In genomic region chr10:60267802-60268201, GRCh38 we compare ENCODE assay signal across 15 cellular contexts.
A peak's percentile ranks its signal among the peaks of the same experiment; 100 is the strongest.
DNase-seq lines count a peak whose midpoint lies in the region; ATAC-seq and TF ChIP-seq lines count a peak whose summit lies in the region.
"Had no signal": no experiment of that assay in that cellular context is flagged by ENCODE, and none has a peak within 500 bp of the region (broad histone marks: within the 10 kb centered on the region; RNA-seq: fewer than 3 reads in every experiment).

No MANE protein-coding gene starts in this region.

- no peaks in the 10 kb centered on the region for H3K79me2 ChIP-seq in OCI-LY7 (ENCODE audit: insufficient read depth, low read depth, low read length)

- no peak overlapping the region for H3K18ac ChIP-seq in neuronal stem cell (ENCODE audit: low read length)

- H2BK15ac ChIP-seq in neuronal stem cell (ENCODE audit: low read length), result no peak overlapping the region

- H3K9ac ChIP-seq in neuronal stem cell (ENCODE audit: low read depth, low read length, poor library complexity), result no peak overlapping the region
- H3K9ac ChIP-seq: KMS-11 had no signal

- H2AFZ ChIP-seq in OCI-LY7 (ENCODE audit: low read length) (peak overlapping the region; percentile 87), neuronal stem cell (ENCODE audit: low read length) (no peak overlapping the region)

- BruUV-seq in OCI-LY7 (replicated peaks; lab: Mats Ljungman, UMichigan), result no TSS peak

- no peak overlapping the region for H2BK5ac ChIP-seq in neuronal stem cell (ENCODE audit: low read length)

- H3K4ac ChIP-seq in neuronal stem cell (ENCODE audit: low read length), result no peak overlapping the region

- no peak for TF ChIP-seq POLR2A in heart left ventricle (IDR thresholded peaks at IDR 0.05)

- H4K8ac ChIP-seq in neuronal stem cell (ENCODE audit: low read depth, low read length), result no peak overlapping the region

- H3K9me2 ChIP-seq in OCI-LY7 (ENCODE audit: insufficient read depth, low read length), result no peaks in the 10 kb centered on the region

- no peak overlapping the region for H3K23ac ChIP-seq in neuronal stem cell (ENCODE audit: low read depth, low read length, poor library complexity)

- H2BK12ac ChIP-seq in neuronal stem cell (ENCODE audit: low read length), result no peak overlapping the region

- intact Hi-C loops in OCI-LY7 (cut with micrococcal nuclease; ENCODE audit: unreplicated experiment), result loop anchor here (2.0 kb wide), 1 partner anchor 29 kb away; no protein-coding TSS in a partner anchor
- intact Hi-C loops in heart left ventricle (cut with DNase I), result no loop called here

- ATAC-seq in heart left ventricle, result peak; percentile 81 to 97 (median 86)
- ATAC-seq in HG02642 (IDR thresholded peaks at IDR 0.05; ENCODE audit: poor library complexity, unreplicated experiment), result no peak
- ATAC-seq in GM18870 (IDR thresholded peaks at IDR 0.05; ENCODE audit: unreplicated experiment), result no peak

- H3K27ac ChIP-seq in OCI-LY7 (ENCODE audit: low read depth, low read length, poor library complexity, severe bottlenecking) (no peak overlapping the region), heart left ventricle (peak overlapping the region in 10 of 12 donors; percentile 23 to 72 (median 60)), neuronal stem cell (replicated peaks; ENCODE audit: low read length) (no peak overlapping the region)
- H3K27ac ChIP-seq: C4-2B, KMS-11, SJSA1 had no signal

- H3K36me3 ChIP-seq in OCI-LY7 (ENCODE audit: insufficient read depth, low read length), result no peaks in the 10 kb centered on the region
- peaks cover 0 to 27% (median 9%) of the 10 kb centered on the region in 9 donors for H3K36me3 ChIP-seq in heart left ventricle
- no peaks in the 10 kb centered on the region for H3K36me3 ChIP-seq in neuronal stem cell (replicated peaks in 1 of 2; ENCODE audit: control insufficient read depth in 2 of 2, insufficient read depth in 2 of 2, low read length in 2 of 2)
- no peaks in the 10 kb centered on the region for H3K36me3 ChIP-seq in BE2C
- H3K36me3 ChIP-seq: SJSA1 had no signal

- H4K20me1 ChIP-seq in OCI-LY7 (ENCODE audit: insufficient read depth, low read length), result no peaks in the 10 kb centered on the region

- H3K27me3 ChIP-seq in heart left ventricle (no peaks in the 10 kb centered on the region), neuronal stem cell (ENCODE audit: control insufficient read depth in 3 of 3, insufficient read depth in 3 of 3, low read depth in 1 of 3, low read length in 3 of 3) (no peaks in the 10 kb centered on the region), BE2C (no peaks in the 10 kb centered on the region)

- H4K91ac ChIP-seq in neuronal stem cell (ENCODE audit: low read depth, low read length, poor library complexity), result no peak overlapping the region

- no peak overlapping the region for H2AK5ac ChIP-seq in neuronal stem cell (ENCODE audit: low read depth, low read length)

- CTCF ChIA-PET in OCI-LY7 (lab: Charles Lee; ENCODE audit: unreplicated experiment), result no interaction called here

- DNase-seq in LNCaP clone FGC (ENCODE audit: low read depth) (peak; percentile 79), OCI-LY7 (ENCODE audit: low spot score) (peak; percentile 4), heart left ventricle (no peak), neuronal stem cell (ENCODE audit: low spot score) (no peak), BE2C (no peak)
- DNase-seq: HFFc6, NCI-H187, NCI-H446, NCI-H82, SW 1271 had no signal

- H3K79me1 ChIP-seq in neuronal stem cell (ENCODE audit: low read depth, low read length), result no peaks in the 10 kb centered on the region

- H2BK120ac ChIP-seq in neuronal stem cell (ENCODE audit: low read depth, low read length), result no peak overlapping the region

- peaks cover 39% of the 10 kb centered on the region for H3K4me1 ChIP-seq in OCI-LY7 (ENCODE audit: insufficient read depth, low read length, poor library complexity, severe bottlenecking)
- peaks cover 0 to 23% (median 8%) of the 10 kb centered on the region in 12 donors for H3K4me1 ChIP-seq in heart left ventricle
- peaks cover 0 to 3% of the 10 kb centered on the region in 2 donors for H3K4me1 ChIP-seq in neuronal stem cell (ENCODE audit: control insufficient read depth in 2 of 2, insufficient read depth in 1 of 2, low read depth in 1 of 2, low read length in 2 of 2)
- H3K4me1 ChIP-seq in BE2C, result no peaks in the 10 kb centered on the region
- H3K4me1 ChIP-seq: SJSA1 had no signal

- peak overlapping the region; percentile 11; the same call in 1 of the 2 replicates for H3K4me2 ChIP-seq in OCI-LY7 (ENCODE audit: low read length)
- H3K4me2 ChIP-seq in neuronal stem cell (ENCODE audit: insufficient read depth, low read length, poor library complexity, severe bottlenecking), result no peak overlapping the region
- H3K4me2 ChIP-seq: KMS-11 had no signal

- H3K4me3 ChIP-seq in LNCaP clone FGC (ENCODE audit: low read depth, low read length) (no peak overlapping the region), OCI-LY7 (ENCODE audit: low read depth, low read length, poor library complexity, severe bottlenecking) (no peak overlapping the region), heart left ventricle (peak overlapping the region in 1 of 12 donors; percentile 3), neuronal stem cell (ENCODE audit: low read length in 2 of 2) (no peak overlapping the region), BE2C (ENCODE audit: low read depth, low read length) (no peak overlapping the region)
- H3K4me3 ChIP-seq: SJSA1 had no signal

- TF ChIP-seq CTCF in LNCaP clone FGC (IDR thresholded peaks at IDR 0.05; ENCODE audit: control insufficient read depth, extremely low read depth, insufficient read depth), result no peak
- TF ChIP-seq CTCF in OCI-LY7 (conservative IDR thresholded peaks at IDR 0.05; ENCODE audit: low read length), result no peak
- TF ChIP-seq CTCF in heart left ventricle (IDR thresholded peaks at IDR 0.05), result no peak
- no peak for TF ChIP-seq CTCF in BE2C (IDR thresholded peaks at IDR 0.05; ENCODE audit: low read depth, low read length)

- POLR2A ChIA-PET in OCI-LY7 (lab: Charles Lee), result interaction anchor here (1.0 to 1.5 kb wide), 3 partner anchors 8 to 30 kb away, joined by 3 to 6 read pairs (median 4); no protein-coding TSS in a partner anchor

- 54 to 63% (median 60%) methylated on average over 6 of the region's 6 CpGs for WGBS in heart left ventricle, 4 donors
- WGBS in neuronal stem cell (ENCODE audit: extremely low coverage in 2 of 2, insufficient read length in 2 of 2, insufficient replicate concordance in 1 of 2), 2 donors, result no CpG with 5 or more reads among the region's 6 CpGs

- peak overlapping the region; percentile 56 for H3K14ac ChIP-seq in neuronal stem cell (ENCODE audit: low read length)

- H3K9me3 ChIP-seq in OCI-LY7 (ENCODE audit: low read length) (no peaks in the 10 kb centered on the region), heart left ventricle (no peaks in the 10 kb centered on the region), neuronal stem cell (replicated peaks in 1 of 2; ENCODE audit: control insufficient read depth in 2 of 2, insufficient read depth in 1 of 2, low read depth in 1 of 2, low read length in 2 of 2) (no peaks in the 10 kb centered on the region), BE2C (no peaks in the 10 kb centered on the region)
- H3K9me3 ChIP-seq: SJSA1 had no signal

Comparison
In these comparisons a context has a peak if more than half of its experiments do, and no peak if none do; other contexts are left out.
1. DNase-seq: peak in LNCaP clone FGC (single experiment) and OCI-LY7 (single experiment); none in heart left ventricle (0 of 5), neuronal stem cell (single experiment) and BE2C (single experiment).
2. H3K27ac ChIP-seq: peak in heart left ventricle (10 of 12); none in OCI-LY7 (single experiment) and neuronal stem cell (single experiment).
3. ATAC-seq: peak in heart left ventricle (4 of 4); none in HG02642 (single experiment) and GM18870 (single experiment).